Comparison of ENCODE assay signal across 8 cellular contexts in the genomic region with DNA sequence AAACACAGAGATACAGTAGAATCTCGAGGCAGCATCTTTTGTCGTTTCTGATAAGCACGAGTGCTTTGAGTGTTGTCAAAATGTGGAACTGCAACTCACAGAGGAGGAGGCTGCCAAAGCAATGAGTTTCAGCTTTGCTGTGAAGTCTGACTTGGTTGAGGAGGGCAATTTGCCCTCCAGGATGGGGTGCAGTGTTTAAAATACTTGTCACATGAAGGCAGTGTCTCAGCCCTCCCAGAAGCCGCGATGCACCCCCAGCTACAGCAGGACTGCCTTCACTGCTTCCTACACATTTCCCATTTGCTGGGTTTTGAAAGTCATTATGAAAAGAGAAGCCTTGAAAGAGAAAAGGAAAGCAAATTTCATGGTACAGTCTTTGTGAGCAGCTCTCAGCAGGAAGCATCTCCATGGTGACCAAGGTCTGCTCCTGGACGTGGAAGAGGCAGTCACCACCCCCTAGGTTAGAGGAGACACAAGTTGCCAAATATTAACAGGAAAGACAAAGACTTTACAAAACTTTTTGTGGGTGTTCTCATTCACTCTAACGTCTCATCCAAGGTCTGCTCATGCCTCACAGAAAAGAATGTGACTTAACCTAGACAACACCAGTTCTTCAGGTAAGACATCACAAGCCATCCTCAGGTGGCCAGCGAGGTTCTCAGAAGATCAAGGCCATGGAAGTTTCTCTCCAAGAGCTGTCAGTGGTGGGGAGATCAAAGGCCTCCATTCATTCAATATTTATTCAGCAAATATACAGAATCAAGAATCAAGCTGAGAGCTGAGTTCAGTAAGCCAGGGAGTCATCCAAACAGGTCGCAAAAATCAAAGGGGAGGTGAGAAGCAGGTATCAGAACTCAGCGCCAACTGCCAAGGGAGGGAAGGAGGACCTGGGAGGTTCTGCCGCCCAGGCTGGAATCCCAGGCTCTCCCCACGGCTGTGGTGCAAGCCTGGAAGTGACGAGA.
DNase-seq lines count a peak whose midpoint lies in the region; ATAC-seq lines count a peak whose summit lies in the region.

No MANE protein-coding gene starts in this region.

- peak; percentile 42 for DNase-seq in DMS79 treated with DMSO at 0.1 percent for 48 hours (lab: John Stamatoyannopoulos, UW)
- peak; percentile 12 for DNase-seq in NCI-H146 (lab: John Stamatoyannopoulos, UW)
- DNase-seq in midbrain (lab: John Stamatoyannopoulos, UW) = no peak
- DNase-seq in NCI-H774 (lab: John Stamatoyannopoulos, UW) = no peak
- DNase-seq in NCI-H1694 treated with DMSO at 0.1 percent for 48 hours (lab: John Stamatoyannopoulos, UW) = no peak
- no peak for DNase-seq in activated naive CD4-positive, alpha-beta T cell (lab: John Stamatoyannopoulos, UW)

- ATAC-seq in GM18909 (IDR thresholded peaks at IDR 0.05; ENCODE audit: poor library complexity, unreplicated experiment) (peak; percentile 90), HG02798 (IDR thresholded peaks at IDR 0.05; ENCODE audit: poor library complexity, unreplicated experiment) (peak; percentile 85)

Comparison
In these comparisons a context has a peak if more than half of its experiments do, and no peak if none do; other contexts are left out.
1. DNase-seq: peak in DMS79 treated with DMSO at 0.1 percent for 48 hours (single experiment) and NCI-H146 (single experiment); none in midbrain (single experiment), NCI-H774 (single experiment), NCI-H1694 treated with DMSO at 0.1 percent for 48 hours (single experiment) and activated naive CD4-positive, alpha-beta T cell (0 of 4).